27 cellular contexts compared by ENCODE assay signal in the genomic region with DNA sequence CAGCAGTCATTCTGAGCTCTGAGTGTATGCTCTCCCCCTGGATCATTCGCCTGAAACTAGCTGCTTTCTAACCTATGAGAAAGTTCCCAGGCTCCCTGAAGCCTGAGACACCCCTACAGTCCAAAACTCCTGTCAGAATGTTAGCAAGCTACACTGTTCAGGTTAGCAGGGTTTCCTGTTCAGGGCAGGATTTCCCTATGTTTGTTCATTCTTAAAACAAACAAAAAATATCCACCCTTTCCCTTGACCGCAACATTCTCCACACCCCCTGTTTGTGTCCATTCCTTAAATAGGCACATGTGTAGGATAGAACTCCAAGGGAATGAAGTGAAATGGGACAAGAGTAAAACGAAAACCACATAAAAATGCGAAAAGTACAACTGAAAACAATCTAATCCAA.
DNase-seq lines count a peak whose midpoint lies in the region; ATAC-seq, FAIRE-seq and TF ChIP-seq lines count a peak whose summit lies in the region.
"Had no signal": no experiment of that assay in that cellular context is flagged by ENCODE, and none has a peak within 500 bp of the region (broad histone marks: within the 10 kb centered on the region; RNA-seq: fewer than 3 reads in every experiment).

No MANE protein-coding gene starts in this region.

- BruUV-seq in PC-3 (replicated peaks; lab: Mats Ljungman, UMichigan) (no TSS peak), HepG2 (replicated peaks; lab: Mats Ljungman, UMichigan) (no TSS peak)

- WGBS in HepG2 (ENCODE audit: low lambda C conversion rate): 60% methylated on average over 4 of the region's 4 CpGs
- 22 to 54% (median 29%) methylated on average over 4 of the region's 4 CpGs for WGBS in stomach, 5 donors

- POLR2A ChIA-PET in PC-3 (lab: Charles Lee; ENCODE audit: unreplicated experiment) (interaction anchor here (0.6 to 0.7 kb wide), 2 partner anchors 337 to 1183 kb away, joined by 3 to 4 read pairs; a partner anchor contains a TSS), HepG2 (lab: Yijun Ruan, JAX) (interaction anchor here (1.5 kb wide), 1 partner anchor 83 kb away, joined by 4 read pairs; a partner anchor contains a TSS)

- H3K9ac ChIP-seq in PC-3 (ENCODE audit: low read length) (no peak overlapping the region), HepG2 (ENCODE audit: insufficient read depth, low read depth, low read length) (no peak overlapping the region)

- H3K27me3 Mint-ChIP-seq in chondrocyte (ENCODE audit: low read depth): no peaks in the 10 kb centered on the region
- H3K27me3 Mint-ChIP-seq: activated B cell treated with CpG ODN at 0.5 μM for 24 hours; activated naive CD8-positive, alpha-beta T cell treated with anti-CD3 and anti-CD28 coated beads, Interleukin-2, amount 10 ng/mL, durations not matched to agents 7 days and 5 days; IgD-negative memory B cell; memory B cell; stimulated activated naive B cell treated with anti-CD40 and anti-IgM and Interleukin-4, amounts not matched to agents 10 μg/mL and 1 μg/mL and 100 μg/mL, for 72 hours had no signal

- DNase-seq in PC-3: peak; percentile 57
- no peak for DNase-seq in chondrocyte (ENCODE audit: low spot score)
- DNase-seq in HepG2 (ENCODE audit: low spot score): peak; percentile 42
- DNase-seq in stomach: no peak
- DNase-seq in NCI-H1436 (lab: John Stamatoyannopoulos, UW): no peak
- DNase-seq in tibial artery: no peak
- DNase-seq: activated B cell treated with CpG ODN at 0.5 μM for 24 hours; activated naive CD8-positive, alpha-beta T cell treated with anti-CD3 and anti-CD28 coated beads, Interleukin-2, amount 10 ng/mL, durations not matched to agents 7 days and 5 days; effector CD4-positive, alpha-beta T cell; foreskin melanocyte; H9; NCI-H1092 treated with DMSO at 0.1 percent for 48 hours; NCI-H2029; NCI-H345; occipital lobe; spleen; stimulated activated CD4-positive, alpha-beta T cell treated with anti-CD3 and anti-CD28 coated beads, Interleukin-4, amount 100 ng/mL, for 1 hour; stimulated activated naive B cell treated with anti-CD40 and anti-IgM and Interleukin-4, amounts not matched to agents 10 μg/mL and 1 μg/mL and 100 μg/mL, for 72 hours; T-helper 9 cell; thyroid gland had no signal

- H3K9me3 ChIP-seq in PC-3 (ENCODE audit: low read length) (no peaks in the 10 kb centered on the region), HepG2 (ENCODE audit: low read length) (no peaks in the 10 kb centered on the region), stomach (no peaks in the 10 kb centered on the region), tibial artery (no peaks in the 10 kb centered on the region)
- H3K9me3 ChIP-seq: spleen, thyroid gland had no signal

- H3K27me3 ChIP-seq in PC-3 (ENCODE audit: low read length) (no peaks in the 10 kb centered on the region), HepG2 (ENCODE audit: control insufficient read depth in 1 of 2, insufficient read depth in 2 of 2, low read length in 2 of 2) (no peaks in the 10 kb centered on the region), stomach (no peaks in the 10 kb centered on the region), tibial artery (no peaks in the 10 kb centered on the region)
- H3K27me3 ChIP-seq: spleen, thyroid gland had no signal

- peaks cover 49% of the 10 kb centered on the region for H3K36me3 Mint-ChIP-seq in chondrocyte (ENCODE audit: low read depth)

- no peaks in the 10 kb centered on the region for H4K20me1 ChIP-seq in PC-3 (ENCODE audit: low read length)
- no peaks in the 10 kb centered on the region for H4K20me1 ChIP-seq in HepG2 (ENCODE audit: insufficient read depth, low read length)

- FAIRE-seq in HepG2 (lab: Jason Lieb, UNC): no peak
- FAIRE-seq: astrocyte, D721Med, islet of Langerhans had no signal

- no peaks in the 10 kb centered on the region for H3K9me3 Mint-ChIP-seq in chondrocyte (ENCODE audit: low read depth)
- H3K9me3 Mint-ChIP-seq: activated B cell treated with CpG ODN at 0.5 μM for 24 hours; activated naive CD8-positive, alpha-beta T cell treated with anti-CD3 and anti-CD28 coated beads, Interleukin-2, amount 10 ng/mL, durations not matched to agents 7 days and 5 days; H9; memory B cell; stimulated activated naive B cell treated with anti-CD40 and anti-IgM and Interleukin-4, amounts not matched to agents 10 μg/mL and 1 μg/mL and 100 μg/mL, for 72 hours had no signal

- H2AFZ ChIP-seq in PC-3 (ENCODE audit: low read length): no peak overlapping the region
- no peak overlapping the region for H2AFZ ChIP-seq in HepG2 (ENCODE audit: low read length)

- intact Hi-C loops in PC-3 (cut with micrococcal nuclease): no loop called here
- intact Hi-C loops in HepG2 (cut with micrococcal nuclease; ENCODE audit: unreplicated experiment): loop anchor here (2.0 kb wide), 1 partner anchor 82 kb away; a partner anchor contains a TSS
- intact Hi-C loops in stomach (cut with DNase I; ENCODE audit: low total_unique reads): no loop called here
- intact Hi-C loops in tibial artery (cut with DNase I; ENCODE audit: low total_unique reads): no loop called here

- TF ChIP-seq CTCF in PC-3 (conservative IDR thresholded peaks at IDR 0.05; ENCODE audit: low read depth, low read length): no peak
- no peak for TF ChIP-seq CTCF in chondrocyte (IDR thresholded peaks at IDR 0.05)
- TF ChIP-seq CTCF in HepG2 (CRISPR knock-in tag; IDR thresholded peaks at IDR 0.05): no peak
- no peak for TF ChIP-seq CTCF in stomach (IDR thresholded peaks at IDR 0.05)
- TF ChIP-seq CTCF in tibial artery (IDR thresholded peaks at IDR 0.05): no peak

- H3K4me3 ChIP-seq in PC-3 (ENCODE audit: low read length) (no peak overlapping the region), HepG2 (replicated peaks in 1 of 3; ENCODE audit: insufficient read depth in 1 of 3, low read depth in 2 of 3, low read length in 3 of 3) (no peak overlapping the region), stomach (peak overlapping the region in 1 of 4 donors; percentile 1), tibial artery (no peak overlapping the region)
- H3K4me3 ChIP-seq: spleen, thyroid gland had no signal

- no peak for TF ChIP-seq RAD21 in HepG2 (CRISPR knock-in tag; IDR thresholded peaks at IDR 0.05)

- no peak overlapping the region for H3K4me3 Mint-ChIP-seq in chondrocyte (ENCODE audit: unreplicated experiment)
- H3K4me3 Mint-ChIP-seq: activated B cell treated with CpG ODN at 0.5 μM for 24 hours; activated naive CD8-positive, alpha-beta T cell treated with anti-CD3 and anti-CD28 coated beads, Interleukin-2, amount 10 ng/mL, durations not matched to agents 7 days and 5 days; H9; IgD-negative memory B cell; memory B cell; stimulated activated naive B cell treated with anti-CD40 and anti-IgM and Interleukin-4, amounts not matched to agents 10 μg/mL and 1 μg/mL and 100 μg/mL, for 72 hours had no signal

- H3F3A ChIP-seq in PC-3 (ENCODE audit: low read length, unreplicated experiment): no peaks in the 10 kb centered on the region

- H3K4me1 ChIP-seq in PC-3 (ENCODE audit: insufficient read depth, low read length) (peaks cover 15% of the 10 kb centered on the region), HepG2 (ENCODE audit: insufficient read depth, low read length) (peaks cover 13% of the 10 kb centered on the region), stomach (peaks cover 5 to 40% (median 18%) of the 10 kb centered on the region in 4 donors), tibial artery (peaks cover 0 to 46% (median 7%) of the 10 kb centered on the region in 4 donors)
- H3K4me1 ChIP-seq: spleen, thyroid gland had no signal

- CTCF ChIA-PET in PC-3 (lab: Charles Lee): no interaction called here
- CTCF ChIA-PET in HepG2 (lab: Yijun Ruan, JAX; ENCODE audit: low intra/inter-chr PET ratio, low total read pairs): no interaction called here

- TF ChIP-seq POLR2A in HepG2 (IDR thresholded peaks at IDR 0.05; ENCODE audit: insufficient read depth in 1 of 2, low read depth in 2 of 2, low read length in 2 of 2): no peak
- no peak for TF ChIP-seq POLR2A in stomach (IDR thresholded peaks at IDR 0.05)

- H3K4me1 Mint-ChIP-seq in chondrocyte (ENCODE audit: low read depth): peaks cover 26% of the 10 kb centered on the region
- H3K4me1 Mint-ChIP-seq: activated B cell treated with CpG ODN at 0.5 μM for 24 hours, memory B cell had no signal

- H3K27ac ChIP-seq in PC-3 (ENCODE audit: low read length) (no peak overlapping the region), HepG2 (ENCODE audit: extremely low read length, insufficient read depth, low read length) (no peak overlapping the region), stomach (peak overlapping the region; percentile 50 to 87 (median 72)), tibial artery (peak overlapping the region in 1 of 2 donors; percentile 10)
- H3K27ac ChIP-seq: spleen had no signal

- H3K79me2 ChIP-seq in PC-3 (ENCODE audit: low read length): no peaks in the 10 kb centered on the region
- no peaks in the 10 kb centered on the region for H3K79me2 ChIP-seq in HepG2 (ENCODE audit: insufficient read depth, low read length)

- H3K27ac Mint-ChIP-seq in chondrocyte (ENCODE audit: unreplicated experiment): peak overlapping the region; percentile 3
- H3K27ac Mint-ChIP-seq: activated B cell treated with CpG ODN at 0.5 μM for 24 hours; activated naive CD8-positive, alpha-beta T cell treated with anti-CD3 and anti-CD28 coated beads, Interleukin-2, amount 10 ng/mL, durations not matched to agents 7 days and 5 days; memory B cell; stimulated activated naive B cell treated with anti-CD40 and anti-IgM and Interleukin-4, amounts not matched to agents 10 μg/mL and 1 μg/mL and 100 μg/mL, for 72 hours had no signal

- no peak for TF ChIP-seq EP300 in HepG2 (IDR thresholded peaks at IDR 0.05; ENCODE audit: low read depth in 2 of 2, low read length in 2 of 2)
- TF ChIP-seq EP300 in HepG2 (CRISPR knock-in tag; IDR thresholded peaks at IDR 0.05; ENCODE audit: borderline replicate concordance): no peak
- TF ChIP-seq EP300 in stomach (IDR thresholded peaks at IDR 0.05): no peak

- H3K9me2 ChIP-seq in PC-3 (replicated peaks; ENCODE audit: low read length): no peaks in the 10 kb centered on the region

- in situ Hi-C loops in HepG2 (cut with HindIII; ENCODE audit: extremely low pct_ligation_motif_present, low pct_unique_long_range_greater_than_20kb): no loop called here

- ATAC-seq in PC-3: peak; percentile 98
- ATAC-seq in HepG2: peak; percentile 83
- ATAC-seq in GM19035 (IDR thresholded peaks at IDR 0.05; ENCODE audit: unreplicated experiment): no peak
- ATAC-seq: esophagus mucosa; stimulated activated naive B cell treated with anti-CD40 and anti-IgM and Interleukin-4, amounts not matched to agents 10 μg/mL and 1 μg/mL and 100 μg/mL, for 72 hours had no signal

- H3K36me3 ChIP-seq in PC-3 (ENCODE audit: low read depth, low read length): no peaks in the 10 kb centered on the region
- H3K36me3 ChIP-seq in HepG2 (replicated peaks in 1 of 2; ENCODE audit: control insufficient read depth in 1 of 2, insufficient read depth in 2 of 2, low read length in 2 of 2): peaks cover 0 to 14% of the 10 kb centered on the region in 2 experiments; a peak in 2 of 5 replicates
- peaks cover 19 to 80% (median 68%) of the 10 kb centered on the region in 4 donors for H3K36me3 ChIP-seq in stomach
- H3K36me3 ChIP-seq in tibial artery: peaks cover 50 to 80% (median 73%) of the 10 kb centered on the region in 3 donors

- H3K4me2 ChIP-seq in PC-3 (ENCODE audit: low read length) (peak overlapping the region; percentile 54), HepG2 (ENCODE audit: low read depth, low read length) (no peak overlapping the region; the same call in 1 of the 2 replicates)

TF ChIP-seq in HepG2, 621 proteins besides CTCF, POLR2A, EP300 and RAD21 (continues in another document):
- TF ChIP-seq GABPA (IDR thresholded peaks at IDR 0.05; ENCODE audit: low read depth, low read length) (no peak), GABPA (CRISPR knock-in tag; IDR thresholded peaks at IDR 0.05; ENCODE audit: low read depth) (0 out of 2 replicates have a peak, but pooled peaks have one; percentile 14)

Comparison
In these comparisons a context has a peak if more than half of its experiments do, and no peak if none do; other contexts are left out.
1. DNase-seq: peak in PC-3 (single experiment) and HepG2 (single experiment); none in chondrocyte (single experiment), stomach (single experiment), NCI-H1436 (single experiment) and tibial artery (0 of 2).
2. H3K27ac ChIP-seq: peak in stomach (5 of 5); none in PC-3 (single experiment) and HepG2 (single experiment).